ENCODE assay signal across 1 cellular context in genomic region chr2:240780023-240780831, GRCh38.
TF ChIP-seq lines count a peak whose summit lies in the region.

No MANE protein-coding gene starts in this region.

TF ChIP-seq in K562, 482 proteins besides CTCF, POLR2A, EP300 and RAD21:
- TF ChIP-seq ARID3A (IDR thresholded peaks at IDR 0.05; ENCODE audit: borderline replicate concordance, low read depth, low read length) = no peak
- peak; percentile 24; the same call in 1 of the 2 replicates for TF ChIP-seq SAFB (IDR thresholded peaks at IDR 0.05; ENCODE audit: borderline replicate concordance, low read depth, low read length)
TF ChIP-seq in K562: peak in this region for 1.
